In genomic region chr2:72034353-72035095, GRCh38 we compare ENCODE assay signal across 9 cellular contexts.
"Had no signal": no experiment of that assay in that cellular context is flagged by ENCODE, and none has a peak within 500 bp of the region (broad histone marks: within the 10 kb centered on the region; RNA-seq: fewer than 3 reads in every experiment).

No MANE protein-coding gene starts in this region.

- DNase-seq: activated CD8-positive, alpha-beta memory T cell treated with anti-CD3 and anti-CD28 coated beads, Interleukin-2, amount 10 ng/mL, durations not matched to agents 7 days and 5 days; activated T-cell treated with anti-CD3 and anti-CD28 coated beads, Interleukin-2, amount 50 U/mL, for 1 hour; effector CD4-positive, alpha-beta T cell; foreskin fibroblast; immature natural killer cell; pancreas had no signal

- H3K36me3 ChIP-seq: adrenal gland, pancreas had no signal

- H3K27me3 ChIP-seq: adrenal gland, pancreas had no signal

- H3K27ac ChIP-seq: adrenal gland, pancreas had no signal

- H3K4me1 ChIP-seq: adrenal gland, pancreas had no signal

- H3K9me3 ChIP-seq: adrenal gland, pancreas had no signal

- ATAC-seq: activated CD4-positive, CD25-positive, alpha-beta regulatory T cell treated with anti-CD3 and anti-CD28 coated beads, Interleukin-2, amount 50 U/mL, for 24 hours; activated CD8-positive, alpha-beta memory T cell treated with anti-CD3 and anti-CD28 coated beads, Interleukin-2, amount 10 ng/mL, durations not matched to agents 7 days and 5 days; stimulated activated effector memory CD8-positive, alpha-beta T cell treated with anti-CD3 and anti-CD28 coated beads, Interleukin-12 subunit alpha, Interleukin-12 subunit beta, amount 100 ng/mL, for 72 hours had no signal

- H3K4me3 ChIP-seq: adrenal gland, pancreas had no signal
